ENCODE assay signal across 8 cellular contexts in the genomic region with DNA sequence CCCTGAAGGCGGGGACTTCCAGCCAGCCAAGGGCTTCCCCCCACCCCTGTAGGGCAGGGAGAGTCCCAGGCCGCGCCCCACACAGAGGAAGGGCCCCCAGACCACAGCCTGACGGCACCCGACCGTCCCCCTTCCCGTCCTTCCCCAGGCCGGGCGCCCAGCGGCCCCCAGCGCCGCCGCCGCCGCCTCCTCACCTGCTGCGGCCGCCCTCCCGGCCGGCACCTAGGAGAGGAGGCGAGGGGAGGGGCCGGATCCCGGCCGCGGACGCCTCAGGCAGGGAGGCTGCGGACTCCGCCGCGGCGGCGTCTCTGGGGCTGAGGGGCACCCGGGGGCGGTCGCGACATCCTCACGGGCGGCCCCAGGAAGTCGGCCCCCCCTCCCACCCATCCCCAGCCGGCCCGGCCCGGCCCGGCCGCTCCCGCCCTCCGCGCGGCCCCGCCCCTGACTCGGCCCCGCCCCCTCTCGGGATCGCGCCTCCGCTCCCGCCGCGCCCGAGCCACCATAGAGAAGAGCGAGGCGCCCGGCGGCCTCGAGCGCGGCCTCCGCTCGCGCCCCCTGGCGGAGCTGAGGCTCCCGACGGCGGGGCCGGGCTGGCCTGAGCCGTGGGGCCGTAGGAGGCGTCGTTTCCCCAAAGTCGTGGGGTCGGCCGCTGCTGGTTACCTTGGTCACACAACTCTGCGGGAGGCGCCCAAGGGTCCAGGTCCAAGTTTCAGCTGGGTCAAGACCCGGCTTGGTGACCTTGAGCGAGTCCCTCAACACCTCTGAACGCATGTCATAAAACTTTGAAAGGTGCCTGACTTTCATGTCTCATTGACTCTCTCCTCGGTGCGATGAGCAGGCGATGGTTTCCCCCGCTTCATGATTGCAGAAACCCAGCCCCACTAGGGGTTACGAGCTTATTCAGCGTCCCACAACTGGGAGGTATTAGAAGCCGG. TPM values are rescaled to one million over a fixed set of nuclear protein-coding genes. Genes with fewer than 3 reads are reported as not detected.
DNase-seq lines count a peak whose midpoint lies in the region; ATAC-seq and TF ChIP-seq lines count a peak whose summit lies in the region.

No MANE protein-coding gene starts in this region.

- no peaks in the 10 kb centered on the region for H3K27me3 Mint-ChIP-seq in activated T-helper 2 cell treated with anti-CD3 and anti-CD28 coated beads, Interferon-gamma antibody, Interleukin-2, Interleukin-4, amounts not matched to agents 10 μg/mL and 5 μg/mL and 100 μg/mL, durations not matched to agents 14 hours and 24 hours and 36 hours (ENCODE audit: low read depth)
- no peaks in the 10 kb centered on the region for H3K27me3 Mint-ChIP-seq in natural killer cell treated with Interleukin-12 subunit alpha and Interleukin-12 subunit beta and Interleukin-15 and Interleukin-18, amount 100 ng/mL, for 72 hours
- H3K27me3 Mint-ChIP-seq in stimulated activated naive CD8-positive, alpha-beta T cell treated with anti-CD3 and anti-CD28 coated beads, Interleukin-15, Interleukin-2, amounts not matched to agents 100 ng/mL and 50 ng/mL, for 24 hours = no peaks in the 10 kb centered on the region

- peak overlapping the region; percentile 91 for H2AFZ ChIP-seq in DND-41 (ENCODE audit: low read depth, low read length)

- peaks cover 28% of the 10 kb centered on the region for H3K79me2 ChIP-seq in DND-41 (ENCODE audit: insufficient read depth, low read length)

- H3K4me2 ChIP-seq in DND-41 (ENCODE audit: insufficient read depth, low read length) = peak overlapping the region; percentile 87

- peaks cover 3% of the 10 kb centered on the region for H3K36me3 Mint-ChIP-seq in activated T-helper 2 cell treated with anti-CD3 and anti-CD28 coated beads, Interferon-gamma antibody, Interleukin-2, Interleukin-4, amounts not matched to agents 10 μg/mL and 5 μg/mL and 100 μg/mL, durations not matched to agents 14 hours and 24 hours and 36 hours (ENCODE audit: low read depth)
- no peaks in the 10 kb centered on the region for H3K36me3 Mint-ChIP-seq in natural killer cell treated with Interleukin-12 subunit alpha and Interleukin-12 subunit beta and Interleukin-15 and Interleukin-18, amount 100 ng/mL, for 72 hours
- no peaks in the 10 kb centered on the region for H3K36me3 Mint-ChIP-seq in stimulated activated naive CD8-positive, alpha-beta T cell treated with anti-CD3 and anti-CD28 coated beads, Interleukin-15, Interleukin-2, amounts not matched to agents 100 ng/mL and 50 ng/mL, for 24 hours (ENCODE audit: low read depth)

- H3K27ac Mint-ChIP-seq in activated T-helper 2 cell treated with anti-CD3 and anti-CD28 coated beads, Interferon-gamma antibody, Interleukin-2, Interleukin-4, amounts not matched to agents 10 μg/mL and 5 μg/mL and 100 μg/mL, durations not matched to agents 14 hours and 24 hours and 36 hours = peak overlapping the region; percentile 92
- H3K27ac Mint-ChIP-seq in natural killer cell treated with Interleukin-12 subunit alpha and Interleukin-12 subunit beta and Interleukin-15 and Interleukin-18, amount 100 ng/mL, for 72 hours = peak overlapping the region; percentile 94 to 97
- H3K27ac Mint-ChIP-seq in stimulated activated naive CD8-positive, alpha-beta T cell treated with anti-CD3 and anti-CD28 coated beads, Interleukin-15, Interleukin-2, amounts not matched to agents 100 ng/mL and 50 ng/mL, for 24 hours = peak overlapping the region; percentile 93

- peak; percentile 88 for TF ChIP-seq CTCF in DND-41 (IDR thresholded peaks at IDR 0.05; ENCODE audit: borderline replicate concordance, extremely low read depth, low read length, poor library complexity, severe bottlenecking)

- H3K9me3 Mint-ChIP-seq in activated T-helper 2 cell treated with anti-CD3 and anti-CD28 coated beads, Interferon-gamma antibody, Interleukin-2, Interleukin-4, amounts not matched to agents 10 μg/mL and 5 μg/mL and 100 μg/mL, durations not matched to agents 14 hours and 24 hours and 36 hours = no peaks in the 10 kb centered on the region
- no peaks in the 10 kb centered on the region for H3K9me3 Mint-ChIP-seq in natural killer cell treated with Interleukin-12 subunit alpha and Interleukin-12 subunit beta and Interleukin-15 and Interleukin-18, amount 100 ng/mL, for 72 hours
- no peaks in the 10 kb centered on the region for H3K9me3 Mint-ChIP-seq in stimulated activated naive CD8-positive, alpha-beta T cell treated with anti-CD3 and anti-CD28 coated beads, Interleukin-15, Interleukin-2, amounts not matched to agents 100 ng/mL and 50 ng/mL, for 24 hours

- peaks cover 41% of the 10 kb centered on the region for H3K4me1 Mint-ChIP-seq in activated T-helper 2 cell treated with anti-CD3 and anti-CD28 coated beads, Interferon-gamma antibody, Interleukin-2, Interleukin-4, amounts not matched to agents 10 μg/mL and 5 μg/mL and 100 μg/mL, durations not matched to agents 14 hours and 24 hours and 36 hours (ENCODE audit: low read depth)
- H3K4me1 Mint-ChIP-seq in natural killer cell treated with Interleukin-12 subunit alpha and Interleukin-12 subunit beta and Interleukin-15 and Interleukin-18, amount 100 ng/mL, for 72 hours (ENCODE audit: low read depth in 2 of 2) = peaks cover 36 to 50% of the 10 kb centered on the region in 2 donors
- H3K4me1 Mint-ChIP-seq in stimulated activated naive CD8-positive, alpha-beta T cell treated with anti-CD3 and anti-CD28 coated beads, Interleukin-15, Interleukin-2, amounts not matched to agents 100 ng/mL and 50 ng/mL, for 24 hours (ENCODE audit: low read depth) = peaks cover 62% of the 10 kb centered on the region

- H3K9me3 ChIP-seq in DND-41 (ENCODE audit: insufficient read depth, low read length, severe bottlenecking) = no peaks in the 10 kb centered on the region

- H3K9ac ChIP-seq in DND-41 (ENCODE audit: low read depth, low read length) = peak overlapping the region; percentile 93

- no peaks in the 10 kb centered on the region for H3K27me3 ChIP-seq in DND-41 (ENCODE audit: insufficient read depth, low read length, poor library complexity)

- H3K27ac ChIP-seq in DND-41 (ENCODE audit: low read length) = peak overlapping the region; percentile 74

- ATAC-seq in DND-41 (ENCODE audit: insufficient read depth, low read depth) (peak; percentile 83), GM21619 (IDR thresholded peaks at IDR 0.05; ENCODE audit: unreplicated experiment) (peak; percentile 69)
- ATAC-seq in natural killer cell treated with Interleukin-12 subunit alpha and Interleukin-12 subunit beta and Interleukin-15 and Interleukin-18, amount 100 ng/mL, for 72 hours = peak; percentile 90 to 93

- peak overlapping the region; percentile 88 for H3K4me3 Mint-ChIP-seq in activated T-helper 2 cell treated with anti-CD3 and anti-CD28 coated beads, Interferon-gamma antibody, Interleukin-2, Interleukin-4, amounts not matched to agents 10 μg/mL and 5 μg/mL and 100 μg/mL, durations not matched to agents 14 hours and 24 hours and 36 hours (ENCODE audit: low read depth)
- peak overlapping the region; percentile 95 for H3K4me3 Mint-ChIP-seq in natural killer cell treated with Interleukin-12 subunit alpha and Interleukin-12 subunit beta and Interleukin-15 and Interleukin-18, amount 100 ng/mL, for 72 hours
- peak overlapping the region; percentile 90 for H3K4me3 Mint-ChIP-seq in stimulated activated naive CD8-positive, alpha-beta T cell treated with anti-CD3 and anti-CD28 coated beads, Interleukin-15, Interleukin-2, amounts not matched to agents 100 ng/mL and 50 ng/mL, for 24 hours

- DNase-seq in DND-41 (peak; percentile 89), RKO (ENCODE audit: low spot score) (peak; percentile 78), fibroblast of peridontal ligament (ENCODE audit: extremely low read depth) (peak; percentile 65)
- peak; percentile 60 for DNase-seq in Jurkat, Clone E6-1 (ENCODE audit: low read depth, low spot score)
- DNase-seq in activated T-helper 2 cell treated with anti-CD3 and anti-CD28 coated beads, Interferon-gamma antibody, Interleukin-2, Interleukin-4, amounts not matched to agents 10 μg/mL and 5 μg/mL and 100 μg/mL, durations not matched to agents 14 hours and 24 hours and 36 hours (ENCODE audit: low spot score) = peak; percentile 84
- peak; percentile 93 for DNase-seq in natural killer cell treated with Interleukin-12 subunit alpha and Interleukin-12 subunit beta and Interleukin-15 and Interleukin-18, amount 100 ng/mL, for 72 hours (ENCODE audit: low spot score)

- peaks cover 34% of the 10 kb centered on the region for H3K4me1 ChIP-seq in DND-41 (ENCODE audit: insufficient read depth, low read length)

- intact Hi-C loops in activated T-helper 2 cell treated with anti-CD3 and anti-CD28 coated beads, Interferon-gamma antibody, Interleukin-2, Interleukin-4, amounts not matched to agents 10 μg/mL and 5 μg/mL and 100 μg/mL, durations not matched to agents 14 hours and 24 hours and 36 hours (cut with micrococcal nuclease) = loop anchor here (1.0 to 10.0 kb wide), 7 partner anchors 26 to 126 kb away; a partner anchor contains a TSS

- H3K4me3 ChIP-seq in DND-41 (ENCODE audit: low read depth in 1 of 2, low read length in 2 of 2) = peak overlapping the region; percentile 71 to 86; a peak in 3 of 4 replicates
- peak overlapping the region; percentile 62 for H3K4me3 ChIP-seq in Jurkat, Clone E6-1 (ENCODE audit: low read length)

- H4K20me1 ChIP-seq in DND-41 (ENCODE audit: insufficient read depth, low read length) = no peaks in the 10 kb centered on the region

- H3K36me3 ChIP-seq in DND-41 (ENCODE audit: insufficient read depth, low read length) = no peaks in the 10 kb centered on the region

RNA-seq across cellular contexts. Expression of a gene that starts 25.7 kb away (rescaled TPM):
- polyA plus RNA-seq in Jurkat, Clone E6-1 (2012; ENCODE audit: insufficient read depth, insufficient read length) = 10.0 TPM
- 21.3 and 25.4 TPM in 2 replicates for total RNA-seq in activated T-helper 2 cell treated with anti-CD3 and anti-CD28 coated beads, Interferon-gamma antibody, Interleukin-2, Interleukin-4, amounts not matched to agents 10 μg/mL and 5 μg/mL and 100 μg/mL, durations not matched to agents 14 hours and 24 hours and 36 hours
- 10 to 100 TPM; 87.6 to 91.5 TPM for total RNA-seq in natural killer cell treated with Interleukin-12 subunit alpha and Interleukin-12 subunit beta and Interleukin-15 and Interleukin-18, amount 100 ng/mL, for 72 hours

RNA-seq across cellular contexts. Expression of a gene that starts 30.5 kb away (rescaled TPM):
- 29.2 TPM for polyA plus RNA-seq in Jurkat, Clone E6-1 (2012; ENCODE audit: insufficient read depth, insufficient read length)
- total RNA-seq in activated T-helper 2 cell treated with anti-CD3 and anti-CD28 coated beads, Interferon-gamma antibody, Interleukin-2, Interleukin-4, amounts not matched to agents 10 μg/mL and 5 μg/mL and 100 μg/mL, durations not matched to agents 14 hours and 24 hours and 36 hours = 29.5 and 31.9 TPM in 2 replicates
- 10 to 100 TPM; 27.8 to 68.3 TPM for total RNA-seq in natural killer cell treated with Interleukin-12 subunit alpha and Interleukin-12 subunit beta and Interleukin-15 and Interleukin-18, amount 100 ng/mL, for 72 hours

RNA-seq across cellular contexts. Expression of a gene that starts 32.2 kb away (rescaled TPM):
- not detected for polyA plus RNA-seq in Jurkat, Clone E6-1 (2012; ENCODE audit: insufficient read depth, insufficient read length)
- not detected in 2 replicates for total RNA-seq in activated T-helper 2 cell treated with anti-CD3 and anti-CD28 coated beads, Interferon-gamma antibody, Interleukin-2, Interleukin-4, amounts not matched to agents 10 μg/mL and 5 μg/mL and 100 μg/mL, durations not matched to agents 14 hours and 24 hours and 36 hours
- not detected for total RNA-seq in natural killer cell treated with Interleukin-12 subunit alpha and Interleukin-12 subunit beta and Interleukin-15 and Interleukin-18, amount 100 ng/mL, for 72 hours

RNA-seq across cellular contexts. Expression of a gene that starts 52.9 kb away (rescaled TPM):
- 29.5 TPM for polyA plus RNA-seq in Jurkat, Clone E6-1 (2012; ENCODE audit: insufficient read depth, insufficient read length)
- total RNA-seq in activated T-helper 2 cell treated with anti-CD3 and anti-CD28 coated beads, Interferon-gamma antibody, Interleukin-2, Interleukin-4, amounts not matched to agents 10 μg/mL and 5 μg/mL and 100 μg/mL, durations not matched to agents 14 hours and 24 hours and 36 hours = 38.8 and 40.6 TPM in 2 replicates
- total RNA-seq in natural killer cell treated with Interleukin-12 subunit alpha and Interleukin-12 subunit beta and Interleukin-15 and Interleukin-18, amount 100 ng/mL, for 72 hours = 10 to 100 TPM; 29.2 to 73.1 TPM

RNA-seq across cellular contexts. Expression of a gene that starts 58.4 kb away (rescaled TPM):
- polyA plus RNA-seq in Jurkat, Clone E6-1 (2012; ENCODE audit: insufficient read depth, insufficient read length) = not detected
- total RNA-seq in activated T-helper 2 cell treated with anti-CD3 and anti-CD28 coated beads, Interferon-gamma antibody, Interleukin-2, Interleukin-4, amounts not matched to agents 10 μg/mL and 5 μg/mL and 100 μg/mL, durations not matched to agents 14 hours and 24 hours and 36 hours = not detected in 2 replicates
- under 1 TPM in 1 of 2 donors, not detected in 1; 0.14 TPM for total RNA-seq in natural killer cell treated with Interleukin-12 subunit alpha and Interleukin-12 subunit beta and Interleukin-15 and Interleukin-18, amount 100 ng/mL, for 72 hours

Comparison
In these comparisons a context has a peak if more than half of its experiments do, and no peak if none do; other contexts are left out.
1. Peak in every context shown above with its lines: DNase-seq, ATAC-seq, H3K4me3 ChIP-seq and H3K27ac ChIP-seq.